1 cellular context compared by ENCODE assay signal in the genomic region with DNA sequence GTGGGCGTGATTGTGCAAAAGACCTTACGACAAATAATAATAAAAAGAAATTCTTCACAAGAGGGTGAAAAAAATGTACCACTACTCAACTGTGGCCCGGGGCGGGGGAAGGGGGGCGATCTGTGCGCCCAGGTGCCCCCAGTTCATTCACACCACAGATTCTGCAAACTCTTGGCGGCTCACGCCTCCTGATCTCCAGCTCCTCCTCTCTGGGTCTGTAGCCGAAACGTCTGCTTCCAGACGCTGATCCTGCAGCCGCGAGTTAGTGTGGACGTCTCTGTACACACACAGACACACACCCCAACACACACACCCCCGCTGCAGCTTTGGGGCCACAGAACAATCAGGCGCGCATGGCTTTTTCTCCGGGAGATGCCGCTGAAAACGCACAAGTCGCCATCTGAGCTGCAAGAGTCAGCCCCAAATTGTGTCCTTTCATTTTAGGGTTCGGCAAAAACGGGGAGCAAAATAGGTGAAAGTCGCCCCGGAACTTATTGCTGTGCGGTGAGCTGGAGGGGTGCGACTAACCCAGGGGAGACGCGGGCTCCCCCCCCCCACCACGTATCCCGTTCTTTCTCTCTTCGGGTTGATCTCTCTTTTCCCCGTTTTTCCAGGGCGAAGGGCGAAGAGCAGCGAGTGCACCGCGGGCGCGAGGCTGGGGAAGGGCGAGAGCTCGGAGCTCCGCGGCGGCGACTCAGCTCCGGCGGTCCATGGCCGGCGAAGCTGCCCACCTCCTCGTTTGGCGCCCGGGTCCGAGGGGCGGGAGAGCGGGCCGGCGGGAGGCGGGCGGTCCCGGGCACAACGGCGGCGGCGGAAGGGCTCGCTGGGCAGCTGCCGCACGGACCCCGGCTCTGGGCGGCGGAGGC.
TF ChIP-seq lines count a peak whose summit lies in the region.

No MANE protein-coding gene starts in this region.

TF ChIP-seq in HEK293, 187 proteins besides CTCF, POLR2A, EP300 and RAD21 (continued from another document and continues in another):
- TF ChIP-seq, protein P1, sequence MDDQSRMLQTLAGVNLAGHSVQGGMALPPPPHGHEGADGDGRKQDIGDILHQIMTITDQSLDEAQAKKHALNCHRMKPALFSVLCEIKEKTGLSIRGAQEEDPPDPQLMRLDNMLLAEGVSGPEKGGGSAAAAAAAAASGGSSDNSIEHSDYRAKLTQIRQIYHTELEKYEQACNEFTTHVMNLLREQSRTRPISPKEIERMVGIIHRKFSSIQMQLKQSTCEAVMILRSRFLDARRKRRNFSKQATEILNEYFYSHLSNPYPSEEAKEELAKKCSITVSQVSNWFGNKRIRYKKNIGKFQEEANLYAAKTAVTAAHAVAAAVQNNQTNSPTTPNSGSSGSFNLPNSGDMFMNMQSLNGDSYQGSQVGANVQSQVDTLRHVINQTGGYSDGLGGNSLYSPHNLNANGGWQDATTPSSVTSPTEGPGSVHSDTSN (CRISPR knock-in tag; IDR thresholded peaks at IDR 0.05) = no peak
- TF ChIP-seq ZNF221 (tag by site-specific recombination; IDR thresholded peaks at IDR 0.05; ENCODE audit: borderline replicate concordance) (no peak), PATZ1 (tag by site-specific recombination; IDR thresholded peaks at IDR 0.05) (peak; percentile 62), FEZF1 (tag by site-specific recombination; IDR thresholded peaks at IDR 0.05) (no peak), ZBTB6 (tag by site-specific recombination; IDR thresholded peaks at IDR 0.05) (no peak), ZBTB8A (tag by site-specific recombination; IDR thresholded peaks at IDR 0.05) (peak; percentile 87), ZNF529 (tag by site-specific recombination; IDR thresholded peaks at IDR 0.05; ENCODE audit: insufficient replicate concordance) (no peak), SCRT2 (tag by site-specific recombination; IDR thresholded peaks at IDR 0.05) (no peak), ZNF214 (tag by site-specific recombination; IDR thresholded peaks at IDR 0.05; ENCODE audit: borderline replicate concordance) (no peak), TCF7L2 (IDR thresholded peaks at IDR 0.05; ENCODE audit: borderline replicate concordance, low read depth, low read length) (no peak), ZNF24 (tag by site-specific recombination; IDR thresholded peaks at IDR 0.05) (no peak), ZNF791 (tag by site-specific recombination; IDR thresholded peaks at IDR 0.05) (no peak), ZEB2 (tag by site-specific recombination; IDR thresholded peaks at IDR 0.05) (0 out of 2 replicates have a peak, but pooled peaks have one; percentile 27), ZNF146 (tag by site-specific recombination; IDR thresholded peaks at IDR 0.05) (no peak), INSM2 (tag by site-specific recombination; IDR thresholded peaks at IDR 0.05) (no peak), OSR2 (tag by site-specific recombination; IDR thresholded peaks at IDR 0.05) (no peak), ZFP3 (tag by site-specific recombination; IDR thresholded peaks at IDR 0.05; ENCODE audit: low read depth) (no peak), GLI4 (tag by site-specific recombination; IDR thresholded peaks at IDR 0.05) (no peak), ZSCAN16 (tag by site-specific recombination; IDR thresholded peaks at IDR 0.05) (no peak), ZNF76 (tag by site-specific recombination; IDR thresholded peaks at IDR 0.05; ENCODE audit: borderline replicate concordance, low read depth) (no peak), ZNF239 (tag by site-specific recombination; IDR thresholded peaks at IDR 0.05) (no peak), ZNF26 (tag by site-specific recombination; IDR thresholded peaks at IDR 0.05) (no peak), MEIS1 (CRISPR knock-in tag; IDR thresholded peaks at IDR 0.05; ENCODE audit: borderline replicate concordance) (no peak), WT1 (tag by site-specific recombination; IDR thresholded peaks at IDR 0.05) (no peak), ZNF423 (tag by site-specific recombination; IDR thresholded peaks at IDR 0.05) (no peak), ZNF341 (tag by site-specific recombination; IDR thresholded peaks at IDR 0.05; ENCODE audit: low read depth) (no peak), ZNF132 (tag by site-specific recombination; IDR thresholded peaks at IDR 0.05; ENCODE audit: borderline replicate concordance) (no peak), ZNF433 (tag by site-specific recombination; IDR thresholded peaks at IDR 0.05; ENCODE audit: low read depth) (no peak), ZNF18 (tag by site-specific recombination; IDR thresholded peaks at IDR 0.05) (peak; percentile 81), ZNF354C (tag by site-specific recombination; IDR thresholded peaks at IDR 0.05; ENCODE audit: borderline replicate concordance, low read depth) (no peak), GLI2 (tag by site-specific recombination; IDR thresholded peaks at IDR 0.05; ENCODE audit: borderline replicate concordance, low read depth) (no peak), ZNF544 (tag by site-specific recombination; IDR thresholded peaks at IDR 0.05) (no peak)
- TF ChIP-seq, protein P2, sequence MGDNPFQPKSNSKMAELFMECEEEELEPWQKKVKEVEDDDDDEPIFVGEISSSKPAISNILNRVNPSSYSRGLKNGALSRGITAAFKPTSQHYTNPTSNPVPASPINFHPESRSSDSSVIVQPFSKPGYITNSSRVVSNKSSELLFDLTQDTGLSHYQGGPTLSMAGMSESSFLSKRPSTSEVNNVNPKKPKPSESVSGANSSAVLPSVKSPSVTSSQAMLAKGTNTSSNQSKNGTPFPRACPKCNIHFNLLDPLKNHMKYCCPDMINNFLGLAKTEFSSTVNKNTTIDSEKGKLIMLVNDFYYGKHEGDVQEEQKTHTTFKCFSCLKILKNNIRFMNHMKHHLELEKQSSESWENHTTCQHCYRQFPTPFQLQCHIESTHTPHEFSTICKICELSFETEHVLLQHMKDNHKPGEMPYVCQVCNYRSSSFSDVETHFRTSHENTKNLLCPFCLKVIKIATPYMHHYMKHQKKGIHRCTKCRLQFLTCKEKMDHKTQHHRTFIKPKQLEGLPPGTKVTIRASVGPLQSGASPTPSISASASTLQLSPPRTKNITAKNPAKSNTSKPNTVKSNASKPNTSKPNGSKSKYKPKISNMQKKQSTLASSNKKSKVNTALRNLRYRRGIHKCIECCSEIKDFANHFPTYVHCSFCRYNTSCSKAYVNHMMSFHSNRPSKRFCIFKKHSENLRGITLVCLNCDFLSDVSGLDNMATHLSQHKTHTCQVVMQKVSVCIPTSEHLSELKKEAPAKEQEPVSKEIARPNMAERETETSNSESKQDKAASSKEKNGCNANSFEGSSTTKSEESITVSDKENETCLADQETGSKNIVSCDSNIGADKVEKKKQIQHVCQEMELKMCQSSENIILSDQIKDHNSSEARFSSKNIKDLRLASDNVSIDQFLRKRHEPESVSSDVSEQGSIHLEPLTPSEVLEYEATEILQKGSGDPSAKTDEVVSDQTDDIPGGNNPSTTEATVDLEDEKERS (tag by site-specific recombination; IDR thresholded peaks at IDR 0.05) = no peak
- TF ChIP-seq, protein P3, sequence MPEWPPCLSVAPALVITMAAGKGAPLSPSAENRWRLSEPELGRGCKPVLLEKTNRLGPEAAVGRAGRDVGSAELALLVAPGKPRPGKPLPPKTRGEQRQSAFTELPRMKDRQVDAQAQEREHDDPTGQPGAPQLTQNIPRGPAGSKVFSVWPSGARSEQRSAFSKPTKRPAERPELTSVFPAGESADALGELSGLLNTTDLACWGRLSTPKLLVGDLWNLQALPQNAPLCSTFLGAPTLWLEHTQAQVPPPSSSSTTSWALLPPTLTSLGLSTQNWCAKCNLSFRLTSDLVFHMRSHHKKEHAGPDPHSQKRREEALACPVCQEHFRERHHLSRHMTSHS (tag by site-specific recombination; IDR thresholded peaks at IDR 0.05) = no peak
- TF ChIP-seq, protein P4, sequence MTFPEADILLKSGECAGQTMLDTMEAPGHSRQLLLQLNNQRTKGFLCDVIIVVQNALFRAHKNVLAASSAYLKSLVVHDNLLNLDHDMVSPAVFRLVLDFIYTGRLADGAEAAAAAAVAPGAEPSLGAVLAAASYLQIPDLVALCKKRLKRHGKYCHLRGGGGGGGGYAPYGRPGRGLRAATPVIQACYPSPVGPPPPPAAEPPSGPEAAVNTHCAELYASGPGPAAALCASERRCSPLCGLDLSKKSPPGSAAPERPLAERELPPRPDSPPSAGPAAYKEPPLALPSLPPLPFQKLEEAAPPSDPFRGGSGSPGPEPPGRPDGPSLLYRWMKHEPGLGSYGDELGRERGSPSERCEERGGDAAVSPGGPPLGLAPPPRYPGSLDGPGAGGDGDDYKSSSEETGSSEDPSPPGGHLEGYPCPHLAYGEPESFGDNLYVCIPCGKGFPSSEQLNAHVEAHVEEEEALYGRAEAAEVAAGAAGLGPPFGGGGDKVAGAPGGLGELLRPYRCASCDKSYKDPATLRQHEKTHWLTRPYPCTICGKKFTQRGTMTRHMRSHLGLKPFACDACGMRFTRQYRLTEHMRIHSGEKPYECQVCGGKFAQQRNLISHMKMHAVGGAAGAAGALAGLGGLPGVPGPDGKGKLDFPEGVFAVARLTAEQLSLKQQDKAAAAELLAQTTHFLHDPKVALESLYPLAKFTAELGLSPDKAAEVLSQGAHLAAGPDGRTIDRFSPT (tag by site-specific recombination; IDR thresholded peaks at IDR 0.05) = no peak
- TF ChIP-seq, protein P5, sequence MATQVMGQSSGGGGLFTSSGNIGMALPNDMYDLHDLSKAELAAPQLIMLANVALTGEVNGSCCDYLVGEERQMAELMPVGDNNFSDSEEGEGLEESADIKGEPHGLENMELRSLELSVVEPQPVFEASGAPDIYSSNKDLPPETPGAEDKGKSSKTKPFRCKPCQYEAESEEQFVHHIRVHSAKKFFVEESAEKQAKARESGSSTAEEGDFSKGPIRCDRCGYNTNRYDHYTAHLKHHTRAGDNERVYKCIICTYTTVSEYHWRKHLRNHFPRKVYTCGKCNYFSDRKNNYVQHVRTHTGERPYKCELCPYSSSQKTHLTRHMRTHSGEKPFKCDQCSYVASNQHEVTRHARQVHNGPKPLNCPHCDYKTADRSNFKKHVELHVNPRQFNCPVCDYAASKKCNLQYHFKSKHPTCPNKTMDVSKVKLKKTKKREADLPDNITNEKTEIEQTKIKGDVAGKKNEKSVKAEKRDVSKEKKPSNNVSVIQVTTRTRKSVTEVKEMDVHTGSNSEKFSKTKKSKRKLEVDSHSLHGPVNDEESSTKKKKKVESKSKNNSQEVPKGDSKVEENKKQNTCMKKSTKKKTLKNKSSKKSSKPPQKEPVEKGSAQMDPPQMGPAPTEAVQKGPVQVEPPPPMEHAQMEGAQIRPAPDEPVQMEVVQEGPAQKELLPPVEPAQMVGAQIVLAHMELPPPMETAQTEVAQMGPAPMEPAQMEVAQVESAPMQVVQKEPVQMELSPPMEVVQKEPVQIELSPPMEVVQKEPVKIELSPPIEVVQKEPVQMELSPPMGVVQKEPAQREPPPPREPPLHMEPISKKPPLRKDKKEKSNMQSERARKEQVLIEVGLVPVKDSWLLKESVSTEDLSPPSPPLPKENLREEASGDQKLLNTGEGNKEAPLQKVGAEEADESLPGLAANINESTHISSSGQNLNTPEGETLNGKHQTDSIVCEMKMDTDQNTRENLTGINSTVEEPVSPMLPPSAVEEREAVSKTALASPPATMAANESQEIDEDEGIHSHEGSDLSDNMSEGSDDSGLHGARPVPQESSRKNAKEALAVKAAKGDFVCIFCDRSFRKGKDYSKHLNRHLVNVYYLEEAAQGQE (tag by site-specific recombination; IDR thresholded peaks at IDR 0.05) = no peak
